14 cellular contexts compared by ENCODE assay signal in genomic region chrX:18884916-18885315, GRCh38.
DNase-seq lines count a peak whose midpoint lies in the region; ATAC-seq and TF ChIP-seq lines count a peak whose summit lies in the region.
"Had no signal": no experiment of that assay in that cellular context is flagged by ENCODE, and none has a peak within 500 bp of the region (broad histone marks: within the 10 kb centered on the region; RNA-seq: fewer than 3 reads in every experiment).

No MANE protein-coding gene starts in this region.

- intact Hi-C loops in tibial artery (cut with DNase I; ENCODE audit: low total_unique reads) = loop anchor here (5.0 kb wide), 1 partner anchor 213 kb away; the partner anchor contains the start of gene RS1
- intact Hi-C loops in breast epithelium (cut with DNase I; ENCODE audit: low total_unique reads) = no loop called here
- intact Hi-C loops in testis (cut with DNase I; ENCODE audit: low total_unique reads) = no loop called here

- no peaks in the 10 kb centered on the region for H3K36me3 Mint-ChIP-seq in activated T-cell treated with anti-CD3 and anti-CD28 coated beads, Interleukin-2, amount 50 U/mL, for 24 hours (ENCODE audit: low read depth)
- no peaks in the 10 kb centered on the region for H3K36me3 Mint-ChIP-seq in activated T-cell treated with anti-CD3 and anti-CD28 coated beads, Interleukin-2, amount 50 U/mL, for 72 hours (ENCODE audit: insufficient read depth in 2 of 2)
- no peaks in the 10 kb centered on the region for H3K36me3 Mint-ChIP-seq in T-helper 17 cell (ENCODE audit: low read depth)
- H3K36me3 Mint-ChIP-seq: stimulated activated memory B cell treated with anti-CD40 and anti-IgM and Interleukin-4, amounts not matched to agents 10 μg/mL and 1 μg/mL and 100 μg/mL, for 72 hours had no signal

- TF ChIP-seq POLR2A in breast epithelium (IDR thresholded peaks at IDR 0.05) = no peak
- no peak for TF ChIP-seq POLR2A in testis (IDR thresholded peaks at IDR 0.05)

- no peaks in the 10 kb centered on the region for H3K9me3 Mint-ChIP-seq in activated T-cell treated with anti-CD3 and anti-CD28 coated beads, Interleukin-2, amount 50 U/mL, for 24 hours
- no peaks in the 10 kb centered on the region for H3K9me3 Mint-ChIP-seq in activated T-cell treated with anti-CD3 and anti-CD28 coated beads, Interleukin-2, amount 50 U/mL, for 72 hours

- WGBS in testis, 2 donors = 22 to 62% methylated on average over 2 to 4 of the region's 4 CpGs

- no peak overlapping the region for H3K4me3 ChIP-seq in right atrium auricular region
- H3K4me3 ChIP-seq in tibial artery = no peak overlapping the region
- H3K4me3 ChIP-seq in breast epithelium = no peak overlapping the region
- no peak overlapping the region for H3K4me3 ChIP-seq in testis
- H3K4me3 ChIP-seq: sigmoid colon had no signal

- DNase-seq in activated T-cell treated with anti-CD3 and anti-CD28 coated beads, Interleukin-2, amount 50 U/mL, for 24 hours = no peak
- no peak for DNase-seq in activated T-cell treated with anti-CD3 and anti-CD28 coated beads, Interleukin-2, amount 50 U/mL, for 72 hours
- DNase-seq in T-helper 17 cell (no peak), right atrium auricular region (ENCODE audit: low spot score) (no peak), tibial artery (no peak), GM10266 (ENCODE audit: extremely low spot score) (no peak), breast epithelium (ENCODE audit: low spot score in 2 of 2) (no peak), testis (no peak)
- DNase-seq: activated T-cell treated with anti-CD3 and anti-CD28 coated beads for 4 hours, GOT3, mammary epithelial cell, NCI-H1417 treated with DMSO at 0.1 percent for 48 hours had no signal

- TF ChIP-seq CTCF in right atrium auricular region (IDR thresholded peaks at IDR 0.05) = no peak
- TF ChIP-seq CTCF in tibial artery (IDR thresholded peaks at IDR 0.05) = no peak
- TF ChIP-seq CTCF in GM10266 (IDR thresholded peaks at IDR 0.05; ENCODE audit: control insufficient read depth, insufficient read depth, low read depth, missing control alignments) = no peak
- no peak for TF ChIP-seq CTCF in breast epithelium (IDR thresholded peaks at IDR 0.05)
- no peak for TF ChIP-seq CTCF in testis (IDR thresholded peaks at IDR 0.05)

- H3K36me3 ChIP-seq in right atrium auricular region (no peaks in the 10 kb centered on the region), tibial artery (no peaks in the 10 kb centered on the region), breast epithelium (no peaks in the 10 kb centered on the region), testis (ENCODE audit: low read depth, missing control alignments) (no peaks in the 10 kb centered on the region)
- H3K36me3 ChIP-seq: sigmoid colon had no signal

- H3K27me3 ChIP-seq in right atrium auricular region (no peaks in the 10 kb centered on the region), tibial artery (no peaks in the 10 kb centered on the region), breast epithelium (peaks cover 0 to 31% of the 10 kb centered on the region in 2 donors), testis (no peaks in the 10 kb centered on the region)
- H3K27me3 ChIP-seq: sigmoid colon had no signal

- peaks cover 12% of the 10 kb centered on the region for H3K27me3 Mint-ChIP-seq in activated T-cell treated with anti-CD3 and anti-CD28 coated beads, Interleukin-2, amount 50 U/mL, for 24 hours
- H3K27me3 Mint-ChIP-seq in activated T-cell treated with anti-CD3 and anti-CD28 coated beads, Interleukin-2, amount 50 U/mL, for 72 hours (ENCODE audit: low read depth) = no peaks in the 10 kb centered on the region
- no peaks in the 10 kb centered on the region for H3K27me3 Mint-ChIP-seq in T-helper 17 cell
- H3K27me3 Mint-ChIP-seq: stimulated activated memory B cell treated with anti-CD40 and anti-IgM and Interleukin-4, amounts not matched to agents 10 μg/mL and 1 μg/mL and 100 μg/mL, for 72 hours had no signal

- H3K9me3 ChIP-seq in T-helper 17 cell (ENCODE audit: control insufficient read depth, low read length, poor library complexity, severe bottlenecking) (no peaks in the 10 kb centered on the region), right atrium auricular region (no peaks in the 10 kb centered on the region), tibial artery (no peaks in the 10 kb centered on the region), breast epithelium (no peaks in the 10 kb centered on the region), testis (no peaks in the 10 kb centered on the region)
- H3K9me3 ChIP-seq: sigmoid colon had no signal

- H3K4me1 ChIP-seq in right atrium auricular region = peaks cover 0 to 35% of the 10 kb centered on the region in 2 donors
- H3K4me1 ChIP-seq in tibial artery = peaks cover 4 to 47% (median 15%) of the 10 kb centered on the region in 4 donors
- H3K4me1 ChIP-seq in breast epithelium = peaks cover 0 to 5% of the 10 kb centered on the region in 2 donors
- peaks cover 5% of the 10 kb centered on the region for H3K4me1 ChIP-seq in testis

- peaks cover 32% of the 10 kb centered on the region for H3K4me1 Mint-ChIP-seq in activated T-cell treated with anti-CD3 and anti-CD28 coated beads, Interleukin-2, amount 50 U/mL, for 24 hours (ENCODE audit: low read depth)
- peaks cover 23% of the 10 kb centered on the region for H3K4me1 Mint-ChIP-seq in activated T-cell treated with anti-CD3 and anti-CD28 coated beads, Interleukin-2, amount 50 U/mL, for 72 hours (ENCODE audit: low read depth)
- peaks cover 20% of the 10 kb centered on the region for H3K4me1 Mint-ChIP-seq in T-helper 17 cell

- H3K27ac ChIP-seq in right atrium auricular region (peak overlapping the region; percentile 80 to 94), tibial artery (peak overlapping the region; percentile 85 to 89), breast epithelium (no peak overlapping the region), testis (no peak overlapping the region)

- no peak overlapping the region for H3K4me3 Mint-ChIP-seq in activated T-cell treated with anti-CD3 and anti-CD28 coated beads, Interleukin-2, amount 50 U/mL, for 24 hours
- no peak overlapping the region for H3K4me3 Mint-ChIP-seq in activated T-cell treated with anti-CD3 and anti-CD28 coated beads, Interleukin-2, amount 50 U/mL, for 72 hours
- H3K4me3 Mint-ChIP-seq in T-helper 17 cell = no peak overlapping the region

- no peak for ATAC-seq in activated T-cell treated with anti-CD3 and anti-CD28 coated beads, Interleukin-2, amount 50 U/mL, for 72 hours (replicated peaks in 1 of 2)
- ATAC-seq in T-helper 17 cell = no peak

- peak overlapping the region; percentile 66 for H3K27ac Mint-ChIP-seq in activated T-cell treated with anti-CD3 and anti-CD28 coated beads, Interleukin-2, amount 50 U/mL, for 24 hours
- no peak overlapping the region for H3K27ac Mint-ChIP-seq in activated T-cell treated with anti-CD3 and anti-CD28 coated beads, Interleukin-2, amount 50 U/mL, for 72 hours
- peak overlapping the region; percentile 94 for H3K27ac Mint-ChIP-seq in T-helper 17 cell

Comparison
In these comparisons a context has a peak if more than half of its experiments do, and no peak if none do; other contexts are left out.
1. H3K27ac ChIP-seq: peak in right atrium auricular region (2 of 2) and tibial artery (2 of 2); none in breast epithelium (0 of 2) and testis (0 of 2).